In genomic region chr12:54328595-54329337, GRCh38 we compare ENCODE assay signal across 16 cellular contexts. TPM values are rescaled to one million over a fixed set of nuclear protein-coding genes. Genes with fewer than 3 reads are reported as not detected.
A peak's percentile ranks its signal among the peaks of the same experiment; 100 is the strongest.
DNase-seq lines count a peak whose midpoint lies in the region; ATAC-seq and TF ChIP-seq lines count a peak whose summit lies in the region.
"Had no signal": no experiment of that assay in that cellular context is flagged by ENCODE, and none has a peak within 500 bp of the region (broad histone marks: within the 10 kb centered on the region; RNA-seq: fewer than 3 reads in every experiment).

No MANE protein-coding gene starts in this region.

- CTCF ChIA-PET in T-cell (lab: Charles Lee): interaction anchor here in 1 of 2 donors (0.7 to 1.1 kb wide), 2 partner anchors 51 to 174 kb away, joined by 3 to 4 read pairs; no protein-coding TSS in a partner anchor

- no peaks in the 10 kb centered on the region for H3K9me2 ChIP-seq in hepatocyte (replicated peaks; ENCODE audit: insufficient read depth)

- H3K4me1 ChIP-seq in hepatocyte (ENCODE audit: insufficient read depth): peaks cover 30% of the 10 kb centered on the region
- H3K4me1 ChIP-seq in upper lobe of left lung: peaks cover 58 to 88% (median 61%) of the 10 kb centered on the region in 4 donors
- peaks cover 13% of the 10 kb centered on the region for H3K4me1 ChIP-seq in neural progenitor cell

- peak overlapping the region; percentile 52 for H3K4me2 ChIP-seq in hepatocyte
- no peak overlapping the region for H3K4me2 ChIP-seq in neural progenitor cell

- H3K4me3 Mint-ChIP-seq in activated naive CD8-positive, alpha-beta T cell: peak overlapping the region; percentile 45
- no peak overlapping the region for H3K4me3 Mint-ChIP-seq in activated naive CD8-positive, alpha-beta T cell treated with anti-CD3 and anti-CD28 coated beads for 36 hours
- peak overlapping the region in 1 of 3 donors; percentile 6 for H3K4me3 Mint-ChIP-seq in T-cell
- no peak overlapping the region for H3K4me3 Mint-ChIP-seq in neural progenitor cell
- H3K4me3 Mint-ChIP-seq: activated B cell treated with CpG ODN at 0.5 μM for 24 hours had no signal

- no peak for TF ChIP-seq EP300 in upper lobe of left lung (IDR thresholded peaks at IDR 0.05)

- no peak overlapping the region for H3K4me3 ChIP-seq in hepatocyte
- H3K4me3 ChIP-seq in upper lobe of left lung: no peak overlapping the region
- no peak overlapping the region for H3K4me3 ChIP-seq in neural progenitor cell
- H3K4me3 ChIP-seq: smooth muscle cell, uterus had no signal

- H3K79me2 ChIP-seq in hepatocyte (peaks cover 85% of the 10 kb centered on the region), neural progenitor cell (ENCODE audit: low read depth) (peaks cover 85% of the 10 kb centered on the region)

- POLR2A ChIA-PET in T-cell (lab: Charles Lee): interaction anchor here in 1 of 2 donors (0.7 to 0.9 kb wide), 2 partner anchors 1679 to 1752 kb away, joined by 3 to 4 read pairs; no protein-coding TSS in a partner anchor

- peaks cover 3% of the 10 kb centered on the region for H3K36me3 Mint-ChIP-seq in activated naive CD8-positive, alpha-beta T cell
- H3K36me3 Mint-ChIP-seq in activated naive CD8-positive, alpha-beta T cell treated with anti-CD3 and anti-CD28 coated beads for 36 hours: peaks cover 2% of the 10 kb centered on the region
- H3K36me3 Mint-ChIP-seq in T-cell: peaks cover 3% of the 10 kb centered on the region
- H3K36me3 Mint-ChIP-seq in neural progenitor cell: peaks cover 3% of the 10 kb centered on the region

- WGBS in hepatocyte (ENCODE audit: low lambda C conversion rate, missing lambda C conversion rate): 55% methylated on average over 6 of the region's 6 CpGs
- 69% methylated on average over 6 of the region's 6 CpGs for WGBS in upper lobe of left lung, 2 donors

- H3K27me3 ChIP-seq in hepatocyte (no peaks in the 10 kb centered on the region), upper lobe of left lung (no peaks in the 10 kb centered on the region), neural progenitor cell (no peaks in the 10 kb centered on the region)
- H3K27me3 ChIP-seq: foreskin keratinocyte, uterus had no signal

- no peak for DNase-seq in activated naive CD8-positive, alpha-beta T cell treated with anti-CD3 and anti-CD28 coated beads for 36 hours
- DNase-seq in T-cell: no peak
- DNase-seq in hepatocyte (ENCODE audit: low spot score): no peak
- no peak for DNase-seq in upper lobe of left lung
- no peak for DNase-seq in neural progenitor cell (ENCODE audit: low spot score)
- DNase-seq in NK-92 treated with Interleukin-12 subunit alpha and Interleukin-12 subunit beta, amount 100 ng/mL, for 24 hours (lab: John Stamatoyannopoulos, UW): no peak
- DNase-seq: activated B cell treated with CpG ODN at 0.5 μM for 24 hours, cortex of kidney, foreskin keratinocyte, NCI-H510A, uterus had no signal

- peaks cover 26% of the 10 kb centered on the region for H3F3A ChIP-seq in neural progenitor cell (ENCODE audit: low read depth)

- H3K9me3 Mint-ChIP-seq in activated naive CD8-positive, alpha-beta T cell (ENCODE audit: low read depth): no peaks in the 10 kb centered on the region
- no peaks in the 10 kb centered on the region for H3K9me3 Mint-ChIP-seq in activated naive CD8-positive, alpha-beta T cell treated with anti-CD3 and anti-CD28 coated beads for 36 hours
- H3K9me3 Mint-ChIP-seq in T-cell (no peaks in the 10 kb centered on the region), neural progenitor cell (no peaks in the 10 kb centered on the region)
- H3K9me3 Mint-ChIP-seq: activated B cell treated with CpG ODN at 0.5 μM for 24 hours had no signal

- H4K20me1 ChIP-seq in hepatocyte (ENCODE audit: insufficient read depth, poor library complexity, severe bottlenecking) (peaks cover 4% of the 10 kb centered on the region), neural progenitor cell (ENCODE audit: low read depth) (peaks cover 6% of the 10 kb centered on the region)

- H3K9me3 ChIP-seq in hepatocyte (ENCODE audit: low read depth) (no peaks in the 10 kb centered on the region), upper lobe of left lung (no peaks in the 10 kb centered on the region), neural progenitor cell (ENCODE audit: low read depth) (no peaks in the 10 kb centered on the region)
- H3K9me3 ChIP-seq: uterus had no signal

- H3K27ac Mint-ChIP-seq in activated naive CD8-positive, alpha-beta T cell: peak overlapping the region; percentile 76
- H3K27ac Mint-ChIP-seq in activated naive CD8-positive, alpha-beta T cell treated with anti-CD3 and anti-CD28 coated beads for 36 hours: no peak overlapping the region
- H3K27ac Mint-ChIP-seq in T-cell (peak overlapping the region; percentile 92), neural progenitor cell (no peak overlapping the region)
- H3K27ac Mint-ChIP-seq: activated B cell treated with CpG ODN at 0.5 μM for 24 hours had no signal

- ATAC-seq in T-cell (replicated peaks in 1 of 4) (no peak), upper lobe of left lung (ENCODE audit: low FRiP score in 2 of 2) (no peak), GM21723 (IDR thresholded peaks at IDR 0.05; ENCODE audit: unreplicated experiment) (no peak)
- ATAC-seq: foreskin keratinocyte, Right ventricle myocardium inferior had no signal

- H3K9ac ChIP-seq in neural progenitor cell: no peak overlapping the region

- TF ChIP-seq CTCF in hepatocyte (IDR thresholded peaks at IDR 0.05; ENCODE audit: poor library complexity) (no peak), upper lobe of left lung (IDR thresholded peaks at IDR 0.05) (no peak), neural progenitor cell (IDR thresholded peaks at IDR 0.05) (no peak)

- peak overlapping the region; percentile 58 for H3K27ac ChIP-seq in hepatocyte
- peak overlapping the region in 3 of 4 donors; percentile 17 to 74 (median 70) for H3K27ac ChIP-seq in upper lobe of left lung
- H3K27ac ChIP-seq in neural progenitor cell: no peak overlapping the region
- H3K27ac ChIP-seq: foreskin keratinocyte, uterus had no signal

- H2AFZ ChIP-seq in hepatocyte (no peak overlapping the region), neural progenitor cell (replicated peaks) (no peak overlapping the region)

- H3K36me3 ChIP-seq in hepatocyte (replicated peaks; ENCODE audit: insufficient read depth, low read depth) (no peaks in the 10 kb centered on the region), upper lobe of left lung (peaks cover 0 to 11% (median 0%) of the 10 kb centered on the region in 4 donors), neural progenitor cell (no peaks in the 10 kb centered on the region)
- H3K36me3 ChIP-seq: uterus had no signal

- H3K27me3 Mint-ChIP-seq in activated naive CD8-positive, alpha-beta T cell: no peaks in the 10 kb centered on the region
- no peaks in the 10 kb centered on the region for H3K27me3 Mint-ChIP-seq in activated naive CD8-positive, alpha-beta T cell treated with anti-CD3 and anti-CD28 coated beads for 36 hours
- H3K27me3 Mint-ChIP-seq in T-cell: no peaks in the 10 kb centered on the region
- peaks cover 11% of the 10 kb centered on the region for H3K27me3 Mint-ChIP-seq in neural progenitor cell (ENCODE audit: insufficient read depth, low read depth)
- H3K27me3 Mint-ChIP-seq: activated B cell treated with CpG ODN at 0.5 μM for 24 hours had no signal

- TF ChIP-seq POLR2A in upper lobe of left lung (IDR thresholded peaks at IDR 0.05): no peak

- H3K4me1 Mint-ChIP-seq in activated naive CD8-positive, alpha-beta T cell (ENCODE audit: low read depth): peaks cover 63% of the 10 kb centered on the region
- peaks cover 53% of the 10 kb centered on the region for H3K4me1 Mint-ChIP-seq in activated naive CD8-positive, alpha-beta T cell treated with anti-CD3 and anti-CD28 coated beads for 36 hours
- H3K4me1 Mint-ChIP-seq in T-cell (peaks cover 67 to 76% (median 67%) of the 10 kb centered on the region in 3 donors), neural progenitor cell (peaks cover 36% of the 10 kb centered on the region)

RNA-seq across cellular contexts. Expression of gene COPZ1, which starts 3.8 kb away (rescaled TPM):
- total RNA-seq in activated naive CD8-positive, alpha-beta T cell treated with anti-CD3 and anti-CD28 coated beads for 36 hours: 100 to 1,000 TPM in 1 of 2 experiments, 10 to 100 TPM in 1; 96.3 to 102 TPM
- total RNA-seq in T-cell (10 to 100 TPM; 60.4 to 81.3 (median 74.8) TPM), hepatocyte (164 and 220 TPM in 2 replicates), upper lobe of left lung (100 to 1,000 TPM in 3 of 6 donors, 10 to 100 TPM in 3; 55.5 to 132 (median 96.7) TPM), neural progenitor cell (ENCODE audit: low replicate concordance) (197 and 219 TPM in 2 replicates)
- 207 and 224 TPM in 2 replicates for polyA plus RNA-seq in hepatocyte

RNA-seq across cellular contexts. Expression of gene NFE2, which starts 28.0 kb away (rescaled TPM):
- total RNA-seq in activated naive CD8-positive, alpha-beta T cell treated with anti-CD3 and anti-CD28 coated beads for 36 hours: not detected
- total RNA-seq in T-cell (1 to 10 TPM in 2 of 5 donors, under 1 TPM in 3; 0.58 to 1.5 (median 0.95) TPM), hepatocyte (0.44 TPM in 1 of 2 replicates, not detected in the other), upper lobe of left lung (10 to 100 TPM in 2 of 6 donors, 1 to 10 TPM in 4; 2.7 to 16.8 (median 9.3) TPM), neural progenitor cell (ENCODE audit: low replicate concordance) (2.8 and 4.3 TPM in 2 replicates)
- 0.83 TPM in 1 of 2 replicates, not detected in the other for polyA plus RNA-seq in hepatocyte
- total RNA-seq: activated B cell treated with CpG ODN at 0.5 μM for 24 hours had no signal

RNA-seq across cellular contexts. Expression of gene GPR84, which starts 35.5 kb away (rescaled TPM):
- total RNA-seq in activated naive CD8-positive, alpha-beta T cell treated with anti-CD3 and anti-CD28 coated beads for 36 hours: 1 to 10 TPM in 1 of 2 experiments, under 1 TPM in 1; 0.62 to 1.2 TPM
- not detected for total RNA-seq in T-cell
- total RNA-seq in hepatocyte: 0.07 TPM in 1 of 2 replicates, not detected in the other
- polyA plus RNA-seq in hepatocyte: not detected in 2 replicates
- total RNA-seq in upper lobe of left lung: 1 to 10 TPM in 3 of 6 donors, under 1 TPM in 1, not detected in 2; 0.39 to 2.1 (median 1.1) TPM
- not detected in 2 replicates for total RNA-seq in neural progenitor cell (ENCODE audit: low replicate concordance)
- total RNA-seq: activated B cell treated with CpG ODN at 0.5 μM for 24 hours, myocyte had no signal
- polyA plus RNA-seq: smooth muscle cell had no signal

RNA-seq across cellular contexts. Expression of gene HNRNPA1, which starts 48.2 kb away (rescaled TPM):
- 1,000 to 10,000 TPM; 2,335 to 2,367 TPM for total RNA-seq in activated naive CD8-positive, alpha-beta T cell treated with anti-CD3 and anti-CD28 coated beads for 36 hours
- total RNA-seq in T-cell: 1,000 to 10,000 TPM; 1,133 to 1,642 (median 1,239) TPM
- 467 and 721 TPM in 2 replicates for total RNA-seq in hepatocyte
- 482 and 531 TPM in 2 replicates for polyA plus RNA-seq in hepatocyte
- 100 to 1,000 TPM; 255 to 870 (median 475) TPM for total RNA-seq in upper lobe of left lung
- 1,779 and 2,341 TPM in 2 replicates for total RNA-seq in neural progenitor cell (ENCODE audit: low replicate concordance)

RNA-seq across cellular contexts. Expression of gene CBX5, which starts 48.8 kb away (rescaled TPM):
- total RNA-seq in activated naive CD8-positive, alpha-beta T cell treated with anti-CD3 and anti-CD28 coated beads for 36 hours: 100 to 1,000 TPM; 101 to 105 TPM
- total RNA-seq in T-cell: 10 to 100 TPM; 43.8 to 54.5 (median 47.1) TPM
- 58.2 and 60.1 TPM in 2 replicates for total RNA-seq in hepatocyte
- 21.9 and 23.3 TPM in 2 replicates for polyA plus RNA-seq in hepatocyte
- 10 to 100 TPM; 15.5 to 48.2 (median 36.1) TPM for total RNA-seq in upper lobe of left lung
- 232 and 288 TPM in 2 replicates for total RNA-seq in neural progenitor cell (ENCODE audit: low replicate concordance)

Comparison
In these comparisons a context has a peak if more than half of its experiments do, and no peak if none do; other contexts are left out.
1. H3K27ac Mint-ChIP-seq: peak in activated naive CD8-positive, alpha-beta T cell (single experiment) and T-cell (2 of 2); none in activated naive CD8-positive, alpha-beta T cell treated with anti-CD3 and anti-CD28 coated beads for 36 hours (single experiment) and neural progenitor cell (single experiment).